Comparison of ENCODE assay signal across 1 cellular context in genomic region chr13:20525601-20526544, GRCh38.
TF ChIP-seq lines count a peak whose summit lies in the region.

Gene CRYL1 (minus strand): TSS chr13:20525857. CDS start chr13:20525794, 63 bp downstream.

TF ChIP-seq in HEK293, 187 proteins besides CTCF, POLR2A, EP300 and RAD21 (continued from another document and continues in another):
- peak; percentile 78; the same call in 1 of the 2 replicates for TF ChIP-seq ZBTB48 (tag by site-specific recombination; IDR thresholded peaks at IDR 0.05)
- TF ChIP-seq GLIS1 (tag by site-specific recombination; IDR thresholded peaks at IDR 0.05): 0 out of 2 replicates have a peak, but pooled peaks have one; percentile 20
- peak; percentile 66; the same call in 1 of the 2 replicates for TF ChIP-seq KLF10 (tag by site-specific recombination; IDR thresholded peaks at IDR 0.05)
- no peak for TF ChIP-seq ZNF837 (tag by site-specific recombination; IDR thresholded peaks at IDR 0.05)
- TF ChIP-seq GLIS2 (tag by site-specific recombination; IDR thresholded peaks at IDR 0.05): peak; percentile 87
- 0 out of 2 replicates have a peak, but pooled peaks have one; percentile 38 for TF ChIP-seq ZNF660 (tag by site-specific recombination; IDR thresholded peaks at IDR 0.05)
- TF ChIP-seq ZBTB20 (tag by site-specific recombination; IDR thresholded peaks at IDR 0.05): peak; percentile 24; the same call in 1 of the 2 replicates
- TF ChIP-seq ZNF391 (tag by site-specific recombination; IDR thresholded peaks at IDR 0.05; ENCODE audit: borderline replicate concordance, low read depth): 0 out of 2 replicates have a peak, but pooled peaks have one; percentile 25
- TF ChIP-seq ZNF776 (tag by site-specific recombination; IDR thresholded peaks at IDR 0.05; ENCODE audit: borderline replicate concordance): no peak
- TF ChIP-seq ZNF174 (tag by site-specific recombination; IDR thresholded peaks at IDR 0.05): no peak
- TF ChIP-seq ZNF112 (tag by site-specific recombination; IDR thresholded peaks at IDR 0.05): no peak
- 0 out of 2 replicates have a peak, but pooled peaks have one; percentile 49 for TF ChIP-seq ZEB2 (tag by site-specific recombination; IDR thresholded peaks at IDR 0.05)
- no peak for TF ChIP-seq ZBTB11 (tag by site-specific recombination; conservative IDR thresholded peaks at IDR 0.05; ENCODE audit: low read depth)
- TF ChIP-seq ZNF629 (tag by site-specific recombination; IDR thresholded peaks at IDR 0.05): 0 out of 2 replicates have a peak, but pooled peaks have one; percentile 11
- 0 out of 2 replicates have a peak, but pooled peaks have one; percentile 23 for TF ChIP-seq ZNF561 (tag by site-specific recombination; IDR thresholded peaks at IDR 0.05; ENCODE audit: borderline replicate concordance)
- TF ChIP-seq ZFP69B (tag by site-specific recombination; IDR thresholded peaks at IDR 0.05): 0 out of 2 replicates have a peak, but pooled peaks have one; percentile 16
- no peak for TF ChIP-seq ZNF580 (tag by site-specific recombination; IDR thresholded peaks at IDR 0.05)
- peak; percentile 12; the same call in 1 of the 2 replicates for TF ChIP-seq ZSCAN4 (tag by site-specific recombination; IDR thresholded peaks at IDR 0.05)
- TF ChIP-seq ZNF140 (tag by site-specific recombination; IDR thresholded peaks at IDR 0.05): no peak
- TF ChIP-seq ZBTB17 (tag by site-specific recombination; IDR thresholded peaks at IDR 0.05): peak; percentile 69; the same call in 1 of the 2 replicates
- 0 out of 2 replicates have a peak, but pooled peaks have one; percentile 57 for TF ChIP-seq SCRT1 (tag by site-specific recombination; IDR thresholded peaks at IDR 0.05; ENCODE audit: borderline replicate concordance)
- peak; percentile 37; the same call in 1 of the 2 replicates for TF ChIP-seq ZFHX2 (tag by site-specific recombination; conservative IDR thresholded peaks at IDR 0.05)
- TF ChIP-seq ZNF211 (tag by site-specific recombination; IDR thresholded peaks at IDR 0.05; ENCODE audit: low read depth): no peak
- TF ChIP-seq ZSCAN16 (tag by site-specific recombination; IDR thresholded peaks at IDR 0.05): no peak
- TF ChIP-seq HIC1 (tag by site-specific recombination; IDR thresholded peaks at IDR 0.05): peak; percentile 51; the same call in 1 of the 2 replicates
- no peak for TF ChIP-seq ZNF433 (tag by site-specific recombination; IDR thresholded peaks at IDR 0.05; ENCODE audit: low read depth)
- no peak for TF ChIP-seq ZNF521 (tag by site-specific recombination; IDR thresholded peaks at IDR 0.05)
- TF ChIP-seq ZNF404 (tag by site-specific recombination; IDR thresholded peaks at IDR 0.05): no peak
- peak; percentile 91 for TF ChIP-seq PRDM10 (tag by site-specific recombination; IDR thresholded peaks at IDR 0.05)
- TF ChIP-seq ZNF518A (tag by site-specific recombination; conservative IDR thresholded peaks at IDR 0.05; ENCODE audit: low read depth): no peak
- TF ChIP-seq SP7 (tag by site-specific recombination; IDR thresholded peaks at IDR 0.05): peak; percentile 25; the same call in 1 of the 2 replicates
- TF ChIP-seq ZNF18 (tag by site-specific recombination; IDR thresholded peaks at IDR 0.05): no peak
- TF ChIP-seq PBX3 (CRISPR knock-in tag; IDR thresholded peaks at IDR 0.05): 0 out of 2 replicates have a peak, but pooled peaks have one; percentile 34
- no peak for TF ChIP-seq ZNF473 (tag by site-specific recombination; IDR thresholded peaks at IDR 0.05)
- TF ChIP-seq ZNF2 (tag by site-specific recombination; IDR thresholded peaks at IDR 0.05): peak; percentile 22; the same call in 1 of the 2 replicates
- TF ChIP-seq KLF9 (tag by site-specific recombination; IDR thresholded peaks at IDR 0.05; ENCODE audit: low read depth): peak; percentile 41; the same call in 1 of the 2 replicates
- no peak for TF ChIP-seq ZNF394 (tag by site-specific recombination; IDR thresholded peaks at IDR 0.05; ENCODE audit: borderline replicate concordance)
- TF ChIP-seq ZXDB (tag by site-specific recombination; IDR thresholded peaks at IDR 0.05): peak; percentile 72
- peak; percentile 64; the same call in 1 of the 2 replicates for TF ChIP-seq ZNF600 (tag by site-specific recombination; IDR thresholded peaks at IDR 0.05)
- no peak for TF ChIP-seq ZNF202 (tag by site-specific recombination; IDR thresholded peaks at IDR 0.05; ENCODE audit: borderline replicate concordance)
- TF ChIP-seq ZNF529 (tag by site-specific recombination; IDR thresholded peaks at IDR 0.05; ENCODE audit: insufficient replicate concordance): no peak
